Comparison of ENCODE assay signal across 10 cellular contexts in genomic region chr13:71979616-71980015, GRCh38.
DNase-seq lines count a peak whose midpoint lies in the region; ATAC-seq and TF ChIP-seq lines count a peak whose summit lies in the region.
"Had no signal": no experiment of that assay in that cellular context is flagged by ENCODE, and none has a peak within 500 bp of the region (broad histone marks: within the 10 kb centered on the region; RNA-seq: fewer than 3 reads in every experiment).

No MANE protein-coding gene starts in this region.

- H3K79me2 ChIP-seq in fibroblast of lung (ENCODE audit: control insufficient read depth, insufficient read depth, low read length) = no peaks in the 10 kb centered on the region

- no peak overlapping the region for H3K9ac ChIP-seq in fibroblast of lung (ENCODE audit: insufficient read depth, low read length)
- H3K9ac ChIP-seq: BLaER1 had no signal

- H4K20me1 ChIP-seq in fibroblast of lung (ENCODE audit: control insufficient read depth, extremely low read depth, insufficient read depth, low read length) = no peaks in the 10 kb centered on the region
- H4K20me1 ChIP-seq: BLaER1 had no signal

- H3K4me3 Mint-ChIP-seq in activated CD4-positive, alpha-beta T cell treated with anti-CD3 and anti-CD28 coated beads, Interleukin-2, amount 10 ng/mL, durations not matched to agents 7 days and 5 days = no peak overlapping the region
- no peak overlapping the region for H3K4me3 Mint-ChIP-seq in activated CD4-positive, alpha-beta T cell treated with anti-CD3 and anti-CD28 coated beads for 36 hours
- no peak overlapping the region for H3K4me3 Mint-ChIP-seq in type B pancreatic cell

- no peak overlapping the region for H2AFZ ChIP-seq in fibroblast of lung (ENCODE audit: low read length)

- H3K36me3 Mint-ChIP-seq in activated CD4-positive, alpha-beta T cell treated with anti-CD3 and anti-CD28 coated beads, Interleukin-2, amount 10 ng/mL, durations not matched to agents 7 days and 5 days (ENCODE audit: low read depth) = no peaks in the 10 kb centered on the region
- no peaks in the 10 kb centered on the region for H3K36me3 Mint-ChIP-seq in activated CD4-positive, alpha-beta T cell treated with anti-CD3 and anti-CD28 coated beads for 36 hours (ENCODE audit: low read depth)
- H3K36me3 Mint-ChIP-seq in type B pancreatic cell = no peaks in the 10 kb centered on the region

- CTCF ChIA-PET in activated CD4-positive, alpha-beta T cell treated with anti-CD3 and anti-CD28 coated beads, Interleukin-2, amount 10 ng/mL, durations not matched to agents 7 days and 5 days (lab: Charles Lee) = no interaction called here
- CTCF ChIA-PET in activated CD4-positive, alpha-beta T cell treated with anti-CD3 and anti-CD28 coated beads for 36 hours (lab: Charles Lee) = no interaction called here

- H3K27ac ChIP-seq in fibroblast of lung (ENCODE audit: insufficient read depth, low read length) = no peak overlapping the region
- H3K27ac ChIP-seq: BLaER1, gastrocnemius medialis had no signal

- H3K4me3 ChIP-seq in fibroblast of lung (replicated peaks in 1 of 4; ENCODE audit: control extremely low read depth in 1 of 4, insufficient read depth in 1 of 4, low read depth in 3 of 4, low read length in 4 of 4) = no peak overlapping the region
- H3K4me3 ChIP-seq: BLaER1, gastrocnemius medialis had no signal

- H3K27me3 Mint-ChIP-seq in activated CD4-positive, alpha-beta T cell treated with anti-CD3 and anti-CD28 coated beads, Interleukin-2, amount 10 ng/mL, durations not matched to agents 7 days and 5 days = no peaks in the 10 kb centered on the region
- no peaks in the 10 kb centered on the region for H3K27me3 Mint-ChIP-seq in activated CD4-positive, alpha-beta T cell treated with anti-CD3 and anti-CD28 coated beads for 36 hours
- H3K27me3 Mint-ChIP-seq in type B pancreatic cell = no peaks in the 10 kb centered on the region

- no peaks in the 10 kb centered on the region for H3K27me3 ChIP-seq in fibroblast of lung (ENCODE audit: control insufficient read depth, insufficient read depth, low read length)
- H3K27me3 ChIP-seq: BLaER1, gastrocnemius medialis had no signal

- ATAC-seq in activated CD4-positive, alpha-beta T cell treated with anti-CD3 and anti-CD28 coated beads for 36 hours = no peak
- no peak for ATAC-seq in GM19467 (IDR thresholded peaks at IDR 0.05; ENCODE audit: unreplicated experiment)
- ATAC-seq: gastrocnemius medialis had no signal

- DNase-seq in activated CD4-positive, alpha-beta T cell treated with anti-CD3 and anti-CD28 coated beads, Interleukin-2, amount 10 ng/mL, durations not matched to agents 7 days and 5 days = peak; percentile 7
- DNase-seq in activated CD4-positive, alpha-beta T cell treated with anti-CD3 and anti-CD28 coated beads for 36 hours = no peak
- DNase-seq in NCI-H69 (lab: John Stamatoyannopoulos, UW) (peak; percentile 89), fibroblast of lung (ENCODE audit: low read depth in 2 of 2) (peak; percentile 1 to 16), type B pancreatic cell (ENCODE audit: extremely low spot score, unreplicated experiment) (no peak), amniotic stem cell (lab: John Stamatoyannopoulos, UW) (no peak)
- DNase-seq in stimulated activated CD4-positive, alpha-beta T cell treated with anti-CD3 and anti-CD28 coated beads, Interleukin-2, amount 100 ng/mL, for 48 hours = no peak
- DNase-seq: gastrocnemius medialis had no signal

- TF ChIP-seq CTCF in fibroblast of lung (conservative IDR thresholded peaks at IDR 0.05 in 1 of 2, IDR thresholded peaks at IDR 0.05 in 1 of 2; ENCODE audit: low read depth in 1 of 2, low read length in 2 of 2) = peak in 1 of 2 donors; percentile 38
- peak; percentile 57 for TF ChIP-seq CTCF in type B pancreatic cell (conservative IDR thresholded peaks at IDR 0.05)

- intact Hi-C loops in activated CD4-positive, alpha-beta T cell treated with anti-CD3 and anti-CD28 coated beads for 36 hours (cut with DNase I, micrococcal nuclease) = no loop called here

- H3K27ac Mint-ChIP-seq in activated CD4-positive, alpha-beta T cell treated with anti-CD3 and anti-CD28 coated beads, Interleukin-2, amount 10 ng/mL, durations not matched to agents 7 days and 5 days = no peak overlapping the region
- H3K27ac Mint-ChIP-seq in activated CD4-positive, alpha-beta T cell treated with anti-CD3 and anti-CD28 coated beads for 36 hours = no peak overlapping the region
- H3K27ac Mint-ChIP-seq in type B pancreatic cell = no peak overlapping the region

- no peak overlapping the region for H3K4me2 ChIP-seq in fibroblast of lung (ENCODE audit: extremely low read depth, insufficient read depth, low read length)
- H3K4me2 ChIP-seq: BLaER1 had no signal

- no peaks in the 10 kb centered on the region for H3K4me1 ChIP-seq in fibroblast of lung (ENCODE audit: control insufficient read depth, extremely low read depth, insufficient read depth, low read length)
- H3K4me1 ChIP-seq: BLaER1, gastrocnemius medialis had no signal

- H3K9me3 Mint-ChIP-seq in activated CD4-positive, alpha-beta T cell treated with anti-CD3 and anti-CD28 coated beads, Interleukin-2, amount 10 ng/mL, durations not matched to agents 7 days and 5 days = no peaks in the 10 kb centered on the region
- peaks cover 1% of the 10 kb centered on the region for H3K9me3 Mint-ChIP-seq in activated CD4-positive, alpha-beta T cell treated with anti-CD3 and anti-CD28 coated beads for 36 hours (ENCODE audit: low read depth)
- no peaks in the 10 kb centered on the region for H3K9me3 Mint-ChIP-seq in type B pancreatic cell

- POLR2A ChIA-PET in activated CD4-positive, alpha-beta T cell treated with anti-CD3 and anti-CD28 coated beads, Interleukin-2, amount 10 ng/mL, durations not matched to agents 7 days and 5 days (lab: Charles Lee) = no interaction called here
- POLR2A ChIA-PET in activated CD4-positive, alpha-beta T cell treated with anti-CD3 and anti-CD28 coated beads for 36 hours (lab: Charles Lee) = no interaction called here

- H3K9me3 ChIP-seq in fibroblast of lung (ENCODE audit: control insufficient read depth, insufficient read depth, low read depth, low read length) = no peaks in the 10 kb centered on the region
- H3K9me3 ChIP-seq: BLaER1, gastrocnemius medialis had no signal

- H3K4me1 Mint-ChIP-seq in activated CD4-positive, alpha-beta T cell treated with anti-CD3 and anti-CD28 coated beads, Interleukin-2, amount 10 ng/mL, durations not matched to agents 7 days and 5 days = no peaks in the 10 kb centered on the region
- no peaks in the 10 kb centered on the region for H3K4me1 Mint-ChIP-seq in activated CD4-positive, alpha-beta T cell treated with anti-CD3 and anti-CD28 coated beads for 36 hours
- H3K4me1 Mint-ChIP-seq in type B pancreatic cell (ENCODE audit: unreplicated experiment) = no peaks in the 10 kb centered on the region

- no peaks in the 10 kb centered on the region for H3K36me3 ChIP-seq in fibroblast of lung (ENCODE audit: control insufficient read depth, insufficient read depth, low read length)
- H3K36me3 ChIP-seq: BLaER1, gastrocnemius medialis had no signal

Comparison
In these comparisons a context has a peak if more than half of its experiments do, and no peak if none do; other contexts are left out.
1. DNase-seq: peak in activated CD4-positive, alpha-beta T cell treated with anti-CD3 and anti-CD28 coated beads, Interleukin-2, amount 10 ng/mL, durations not matched to agents 7 days and 5 days (single experiment), NCI-H69 (single experiment) and fibroblast of lung (2 of 2); none in activated CD4-positive, alpha-beta T cell treated with anti-CD3 and anti-CD28 coated beads for 36 hours (single experiment), type B pancreatic cell (single experiment), stimulated activated CD4-positive, alpha-beta T cell treated with anti-CD3 and anti-CD28 coated beads, Interleukin-2, amount 100 ng/mL, for 48 hours (0 of 2) and amniotic stem cell (single experiment).